8 cellular contexts compared by ENCODE assay signal in genomic region chr4:118591339-118592046, GRCh38.
A peak's percentile ranks its signal among the peaks of the same experiment; 100 is the strongest.
DNase-seq lines count a peak whose midpoint lies in the region; ATAC-seq, FAIRE-seq and TF ChIP-seq lines count a peak whose summit lies in the region.
"Not testable (repeated sequence)": the region's sequence is repeated elsewhere in the genome, so short reads cannot be mapped to it uniquely, and the experiment has no call there.

No MANE protein-coding gene starts in this region.

- 31% methylated on average over 28 of the region's 28 CpGs; no CpG with 5 or more reads in 1 of the 2 donors for WGBS in transverse colon (ENCODE audit: low coverage in 1 of 2), 2 donors

- TF ChIP-seq EP300 in transverse colon (IDR thresholded peaks at IDR 0.05; ENCODE audit: low read depth), result peak; percentile 5

- in situ Hi-C loops in transverse colon (cut with MboI; ENCODE audit: low pct_ligation_motif_present in 1 of 4, low pct_unique_long_range_greater_than_20kb in 1 of 4, low sequenced_read_pairs in 3 of 4), result not testable (repeated sequence)

- DNase-seq in GM12892 (ENCODE audit: insufficient read length) (peak; percentile 37), NCI-H1105 treated with DMSO at 0.1 percent for 48 hours (lab: John Stamatoyannopoulos, UW) (peak; percentile 58), T-helper 22 cell (ENCODE audit: low read depth) (peak; percentile 88), ascending aorta (ENCODE audit: low spot score in 2 of 2) (peak; percentile 89 to 95), left ventricle myocardium inferior (peak; percentile 93), posterior cingulate gyrus (peak; percentile 78 to 98 (median 86)), transverse colon (peak; percentile 94)

- H3K4me3 ChIP-seq in ascending aorta (peak overlapping the region; percentile 41 to 70), left ventricle myocardium inferior (peak overlapping the region; percentile 71), transverse colon (peak overlapping the region; percentile 50 to 54 (median 50))

- FAIRE-seq in GM12892 (lab: Jason Lieb, UNC), result peak; percentile 86

- not testable (repeated sequence) for H3K4me1 ChIP-seq in ascending aorta, transverse colon
- H3K4me1 ChIP-seq in left ventricle myocardium inferior, result peaks cover 13% of the 10 kb centered on the region

- H3K36me3 ChIP-seq in ascending aorta, left ventricle myocardium inferior, transverse colon: not testable (repeated sequence)

- intact Hi-C loops in ascending aorta (cut with DNase I), result loop anchor here (2.0 kb wide), 2 partner anchors 93 to 313 kb away; partner anchors contain the start of gene METTL14
- intact Hi-C loops in left ventricle myocardium inferior (cut with micrococcal nuclease); posterior cingulate gyrus (cut with DNase I); transverse colon (cut with DNase I; ENCODE audit: low total_unique reads): not testable (repeated sequence)

- H3K27ac ChIP-seq in ascending aorta, result peak overlapping the region; percentile 75 to 85
- H3K27ac ChIP-seq in left ventricle myocardium inferior (replicated peaks), result peak overlapping the region; percentile 87
- peak overlapping the region; percentile 75 to 84 (median 82) for H3K27ac ChIP-seq in transverse colon

- not testable (repeated sequence) for H3K27me3 ChIP-seq in ascending aorta; left ventricle myocardium inferior (ENCODE audit: low read depth); transverse colon

- peak; percentile 98 for ATAC-seq in HG02763 (IDR thresholded peaks at IDR 0.05; ENCODE audit: unreplicated experiment)

- H3K9me3 ChIP-seq in ascending aorta; left ventricle myocardium inferior (replicated peaks); transverse colon: not testable (repeated sequence)

- TF ChIP-seq CTCF in ascending aorta (IDR thresholded peaks at IDR 0.05), result not testable (repeated sequence)
- TF ChIP-seq CTCF in left ventricle myocardium inferior (IDR thresholded peaks at IDR 0.05; ENCODE audit: borderline replicate concordance) (peak; percentile 14), transverse colon (IDR thresholded peaks at IDR 0.05) (peak in 2 of 5 experiments; percentile 39 to 46)

- TF ChIP-seq POLR2A in GM12892 (IDR thresholded peaks at IDR 0.05; ENCODE audit: low read depth, low read length) (peak; percentile 41; the same call in 1 of the 2 replicates), transverse colon (IDR thresholded peaks at IDR 0.05) (peak; percentile 68)

Comparison
In these comparisons a context has a peak if more than half of its experiments do, and no peak if none do; other contexts are left out.
1. Peak in every context shown above with its lines: DNase-seq, ATAC-seq, H3K4me3 ChIP-seq and H3K27ac ChIP-seq.
2. DNase-seq: peak in every context shown above with its lines; median percentile 94 in transverse colon; 93 in left ventricle myocardium inferior; 92 in ascending aorta; 88 in T-helper 22 cell; 86 in posterior cingulate gyrus; 58 in NCI-H1105 treated with DMSO at 0.1 percent for 48 hours; 37 in GM12892.